Comparison of ENCODE assay signal across 11 cellular contexts in the genomic region with DNA sequence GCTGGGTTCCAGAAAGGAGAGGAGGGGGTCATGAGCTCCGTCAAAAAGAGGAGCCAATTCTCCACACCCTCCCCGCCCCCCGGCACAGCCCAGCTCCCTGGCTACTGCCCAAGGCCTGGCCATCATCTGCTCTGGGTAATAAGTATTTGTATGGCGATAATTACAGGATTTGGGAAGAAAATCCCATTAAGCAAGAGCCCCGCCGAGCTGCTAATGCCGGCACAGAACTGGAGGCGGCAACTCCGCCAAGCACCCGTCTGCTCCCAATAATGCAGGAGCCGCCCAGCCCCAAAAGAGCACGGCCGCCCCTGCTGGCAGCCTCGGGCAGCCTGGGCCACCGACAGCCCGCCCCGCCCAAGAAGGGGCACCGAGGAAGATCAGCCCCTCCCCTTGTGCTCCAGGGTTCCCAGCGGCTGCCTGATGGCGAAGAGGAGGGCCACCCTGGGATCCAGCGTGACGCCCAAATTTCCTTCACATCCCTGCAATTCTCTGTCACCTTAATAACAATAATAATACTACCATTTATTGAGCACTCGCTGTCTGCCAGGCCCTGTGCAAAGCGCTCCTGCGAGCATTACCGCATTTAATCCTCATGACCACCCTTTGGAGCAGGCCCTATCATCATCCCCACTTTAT. TPM values are rescaled to one million over a fixed set of nuclear protein-coding genes. Genes with fewer than 3 reads are reported as not detected.
DNase-seq lines count a peak whose midpoint lies in the region; ATAC-seq and TF ChIP-seq lines count a peak whose summit lies in the region.
"Had no signal": no experiment of that assay in that cellular context is flagged by ENCODE, and none has a peak within 500 bp of the region (broad histone marks: within the 10 kb centered on the region; RNA-seq: fewer than 3 reads in every experiment).

No MANE protein-coding gene starts in this region.

- H3K27ac ChIP-seq in OCI-LY7 (ENCODE audit: low read depth, low read length, poor library complexity, severe bottlenecking) (no peak overlapping the region), temporal lobe (ENCODE audit: low read depth, low read length) (peak overlapping the region; percentile 9), Peyer's patch (no peak overlapping the region)
- H3K27ac ChIP-seq: HL-60 had no signal

- intact Hi-C loops in OCI-LY7 (cut with micrococcal nuclease; ENCODE audit: unreplicated experiment) (no loop called here), cardiac septum (cut with DNase I) (no loop called here)

- TF ChIP-seq CTCF in OCI-LY7 (conservative IDR thresholded peaks at IDR 0.05; ENCODE audit: low read length) (0 out of 2 replicates have a peak, but pooled peaks have one; percentile 14), Peyer's patch (IDR thresholded peaks at IDR 0.05) (no peak)

- H3K4me3 ChIP-seq in OCI-LY7 (ENCODE audit: low read depth, low read length, poor library complexity, severe bottlenecking), result no peak overlapping the region
- H3K4me3 ChIP-seq in Peyer's patch, result no peak overlapping the region

- CTCF ChIA-PET in OCI-LY7 (lab: Charles Lee; ENCODE audit: unreplicated experiment), result no interaction called here

- no peaks in the 10 kb centered on the region for H3K36me3 ChIP-seq in OCI-LY7 (ENCODE audit: insufficient read depth, low read length)
- H3K36me3 ChIP-seq in Peyer's patch, result no peaks in the 10 kb centered on the region

- no peaks in the 10 kb centered on the region for H3K9me2 ChIP-seq in OCI-LY7 (ENCODE audit: insufficient read depth, low read length)

- DNase-seq in NCI-H2171 treated with DMSO at 0.1 percent for 48 hours (lab: John Stamatoyannopoulos, UW) (peak; percentile 16), NCI-H2171 (lab: John Stamatoyannopoulos, UW) (no peak), OCI-LY7 (ENCODE audit: low spot score) (no peak), cardiac septum (ENCODE audit: low spot score) (peak; percentile 59), NCI-H2196 treated with DMSO at 0.1 percent for 48 hours (lab: John Stamatoyannopoulos, UW; ENCODE audit: unreplicated experiment) (no peak), Peyer's patch (no peak)
- DNase-seq in stimulated activated naive CD8-positive, alpha-beta T cell treated with anti-CD3 and anti-CD28 coated beads, Interleukin-15, Interleukin-2, amounts not matched to agents 100 U/mL and 50 U/mL, for 24 hours, result no peak
- DNase-seq: T-helper 9 cell had no signal

- H3K27me3 ChIP-seq in Peyer's patch, result peaks cover 0 to 12% of the 10 kb centered on the region in 2 donors

- H3K4me1 ChIP-seq in OCI-LY7 (ENCODE audit: insufficient read depth, low read length, poor library complexity, severe bottlenecking) (no peaks in the 10 kb centered on the region), Peyer's patch (no peaks in the 10 kb centered on the region)

- TF ChIP-seq POLR2A in Peyer's patch (IDR thresholded peaks at IDR 0.05), result no peak

- BruUV-seq in OCI-LY7 (replicated peaks; lab: Mats Ljungman, UMichigan), result no TSS peak

- no peak overlapping the region for H3K4me2 ChIP-seq in OCI-LY7 (ENCODE audit: low read length)

- H3K9me3 ChIP-seq in OCI-LY7 (ENCODE audit: low read length) (no peaks in the 10 kb centered on the region), Peyer's patch (no peaks in the 10 kb centered on the region)

- H2AFZ ChIP-seq in OCI-LY7 (ENCODE audit: low read length), result no peak overlapping the region

- H3K79me2 ChIP-seq in OCI-LY7 (ENCODE audit: insufficient read depth, low read depth, low read length), result no peaks in the 10 kb centered on the region

- ATAC-seq in stimulated activated naive CD8-positive, alpha-beta T cell treated with anti-CD3 and anti-CD28 coated beads, Interleukin-15, Interleukin-2, amounts not matched to agents 100 U/mL and 50 U/mL, for 24 hours, result no peak

- POLR2A ChIA-PET in OCI-LY7 (lab: Charles Lee), result no interaction called here

- no peaks in the 10 kb centered on the region for H4K20me1 ChIP-seq in OCI-LY7 (ENCODE audit: insufficient read depth, low read length)

RNA-seq across cellular contexts. Expression of a gene that starts 5.9 kb away (rescaled TPM):
- 0.10 and 0.13 TPM in 2 replicates for total RNA-seq in OCI-LY7 (2014; rRNA removed; shearing (Covaris generic))
- total RNA-seq in OCI-LY7 (2022), result 0.77 and 1.0 TPM in 2 replicates
- total RNA-seq in cardiac septum, result 0.05 TPM
- total RNA-seq in temporal lobe, result 86.1 TPM
- 1 to 10 TPM in 1 of 4 donors, under 1 TPM in 1, not detected in 2; 0.28 to 1.7 TPM for total RNA-seq in Peyer's patch
- total RNA-seq: lung microvascular endothelial cell had no signal

Comparison
In these comparisons a context has a peak if more than half of its experiments do, and no peak if none do; other contexts are left out.
1. DNase-seq: peak in NCI-H2171 treated with DMSO at 0.1 percent for 48 hours (single experiment) and cardiac septum (single experiment); none in NCI-H2171 (single experiment), OCI-LY7 (single experiment), stimulated activated naive CD8-positive, alpha-beta T cell treated with anti-CD3 and anti-CD28 coated beads, Interleukin-15, Interleukin-2, amounts not matched to agents 100 U/mL and 50 U/mL, for 24 hours (single experiment), NCI-H2196 treated with DMSO at 0.1 percent for 48 hours (single experiment) and Peyer's patch (0 of 3).
2. RNA of a gene that starts 5.9 kb away (total RNA-seq): 86.1 TPM in temporal lobe (single experiment); 0.10 to 1.0 TPM in OCI-LY7, 0.28 to 1.7 TPM in Peyer's patch and 0.05 TPM in cardiac septum (single experiment); every median in the first group is over 10 times any median in the second.